ENCODE assay signal across 9 cellular contexts in genomic region chr6:13194852-13195251, GRCh38.
DNase-seq lines count a peak whose midpoint lies in the region; ATAC-seq, FAIRE-seq and TF ChIP-seq lines count a peak whose summit lies in the region.
"Had no signal": no experiment of that assay in that cellular context is flagged by ENCODE, and none has a peak within 500 bp of the region (broad histone marks: within the 10 kb centered on the region; RNA-seq: fewer than 3 reads in every experiment).

No MANE protein-coding gene starts in this region.

- DNase-seq in ACHN (peak; percentile 51), GM10248 (ENCODE audit: extremely low spot score) (peak; percentile 78), M059J (ENCODE audit: low read depth) (peak; percentile 62), kidney (no peak), thoracic aorta (ENCODE audit: low spot score) (no peak), NCI-H2107 (lab: John Stamatoyannopoulos, UW) (no peak)

- no peaks in the 10 kb centered on the region for H3K36me3 ChIP-seq in kidney (ENCODE audit: control insufficient read depth in 1 of 2, insufficient read depth in 2 of 2, low read length in 2 of 2)
- H3K36me3 ChIP-seq in thoracic aorta = no peaks in the 10 kb centered on the region

- peaks cover 0 to 3% (median 0%) of the 10 kb centered on the region in 5 experiments for H3K9me3 Mint-ChIP-seq in brain

- in situ Hi-C loops in ACHN (cut with HindIII; ENCODE audit: low pct_ligation_motif_present, low pct_unique_long_range_greater_than_20kb, low sequenced_read_pairs) = no loop called here

- H3K27ac ChIP-seq in kidney (ENCODE audit: low read depth in 2 of 2, low read length in 2 of 2) (no peak overlapping the region), thoracic aorta (peak overlapping the region in 1 of 2 donors; percentile 37)
- H3K27ac ChIP-seq: epithelial cell of prostate had no signal

- no peak overlapping the region for H3K4me3 Mint-ChIP-seq in brain

- H3K4me1 ChIP-seq in kidney (ENCODE audit: control insufficient read depth in 1 of 2, insufficient read depth in 1 of 2, low read depth in 1 of 2, low read length in 2 of 2) (no peaks in the 10 kb centered on the region), thoracic aorta (ENCODE audit: control insufficient read depth in 1 of 2, low read depth in 2 of 2) (peaks cover 3 to 25% of the 10 kb centered on the region in 2 donors)

- H3K27me3 Mint-ChIP-seq in brain = no peaks in the 10 kb centered on the region

- H3K9ac ChIP-seq in kidney (ENCODE audit: low read length in 2 of 2) = no peak overlapping the region

- POLR2A ChIA-PET in GM10248 (lab: Yijun Ruan, JAX) = no interaction called here

- H3K36me3 Mint-ChIP-seq in brain = no peaks in the 10 kb centered on the region

- TF ChIP-seq CTCF in GM10248 (IDR thresholded peaks at IDR 0.05; ENCODE audit: control extremely low read depth, extremely low read depth, low read depth, missing control alignments) = peak; percentile 73
- peak; percentile 51 to 62 for TF ChIP-seq CTCF in brain (conservative IDR thresholded peaks at IDR 0.05)
- TF ChIP-seq CTCF in kidney (IDR thresholded peaks at IDR 0.05; ENCODE audit: borderline replicate concordance, extremely low read depth, insufficient read depth) = peak; percentile 58
- peak; percentile 38 for TF ChIP-seq CTCF in thoracic aorta (IDR thresholded peaks at IDR 0.05)

- H3K27me3 ChIP-seq in thoracic aorta (replicated peaks; ENCODE audit: insufficient read depth) = no peaks in the 10 kb centered on the region

- no peak overlapping the region for H3K4me3 ChIP-seq in kidney (ENCODE audit: low read length in 2 of 2)
- no peak overlapping the region for H3K4me3 ChIP-seq in thoracic aorta

- no peaks in the 10 kb centered on the region for H3K9me3 ChIP-seq in kidney (ENCODE audit: control insufficient read depth in 1 of 2, low read length in 2 of 2)
- no peaks in the 10 kb centered on the region for H3K9me3 ChIP-seq in thoracic aorta

- peaks cover 5% of the 10 kb centered on the region for H3K4me1 Mint-ChIP-seq in brain

- peak overlapping the region in 1 of 5 experiments; percentile 36 for H3K27ac Mint-ChIP-seq in brain

- intact Hi-C loops in kidney (cut with DNase I) = no loop called here

- no peak for FAIRE-seq in kidney (lab: Jason Lieb, UNC)

- ATAC-seq in thoracic aorta (ENCODE audit: insufficient number of reproducible peaks, low FRiP score, low read depth) (no peak), HG03520 (IDR thresholded peaks at IDR 0.05; ENCODE audit: unreplicated experiment) (no peak)

- CTCF ChIA-PET in GM10248 (lab: Yijun Ruan, JAX) = interaction anchor here (0.7 to 7.1 kb wide), 31 partner anchors 10 to 283 kb away, joined by 3 to 74 read pairs (median 3); partner anchors contain the start of gene TBC1D7

Comparison
In these comparisons a context has a peak if more than half of its experiments do, and no peak if none do; other contexts are left out.
1. DNase-seq: peak in ACHN (single experiment), GM10248 (single experiment) and M059J (single experiment); none in kidney (single experiment), thoracic aorta (single experiment) and NCI-H2107 (single experiment).
2. Peak in every context shown above with its lines, with median percentiles within 50 percentile points of each other: CTCF ChIP-seq.